Comparison of ENCODE assay signal across 9 cellular contexts in genomic region chr2:239227661-239228371, GRCh38.
DNase-seq lines count a peak whose midpoint lies in the region; TF ChIP-seq lines count a peak whose summit lies in the region.
"Had no signal": no experiment of that assay in that cellular context is flagged by ENCODE, and none has a peak within 500 bp of the region (broad histone marks: within the 10 kb centered on the region; RNA-seq: fewer than 3 reads in every experiment).

No MANE protein-coding gene starts in this region.

- H3K9me3 Mint-ChIP-seq in type B pancreatic cell, result no peaks in the 10 kb centered on the region

- peaks cover 54% of the 10 kb centered on the region for H3K4me1 Mint-ChIP-seq in type B pancreatic cell (ENCODE audit: unreplicated experiment)

- H3K4me3 Mint-ChIP-seq in type B pancreatic cell, result no peak overlapping the region

- DNase-seq in ELR (ENCODE audit: low read depth) (peak; percentile 14), SJCRH30 (peak; percentile 97 to 98), fibroblast of villous mesenchyme (ENCODE audit: low read depth) (peak; percentile 45), spleen (peak; percentile 75), mucosa of gallbladder (ENCODE audit: low spot score) (no peak), RKO (ENCODE audit: low spot score) (no peak), type B pancreatic cell (ENCODE audit: extremely low spot score, unreplicated experiment) (no peak)
- DNase-seq in activated CD4-positive, alpha-beta T cell treated with anti-CD3 and anti-CD28 coated beads for 4 hours, result no peak
- DNase-seq: SHP77 had no signal

- H3K27ac ChIP-seq in SJCRH30 (peak overlapping the region; percentile 88), spleen (peak overlapping the region in 4 of 8 donors; percentile 20 to 93 (median 84))

- no peak overlapping the region for H3K27ac Mint-ChIP-seq in type B pancreatic cell

- 67 to 77% (median 72%) methylated on average over 13 to 14 of the region's 14 CpGs for WGBS in spleen, 5 donors

- intact Hi-C loops in spleen (cut with DNase I; ENCODE audit: low total_unique reads), result no loop called here

- no peak for TF ChIP-seq POLR2A in spleen (IDR thresholded peaks at IDR 0.05)

- no peaks in the 10 kb centered on the region for H3K27me3 ChIP-seq in SJCRH30
- no peaks in the 10 kb centered on the region for H3K27me3 ChIP-seq in spleen (replicated peaks in 1 of 7)

- H3K9me3 ChIP-seq in SJCRH30 (replicated peaks) (no peaks in the 10 kb centered on the region), spleen (no peaks in the 10 kb centered on the region)

- no peaks in the 10 kb centered on the region for H3K27me3 Mint-ChIP-seq in type B pancreatic cell

- H3K4me3 ChIP-seq in SJCRH30 (peak overlapping the region; percentile 39), fibroblast of villous mesenchyme (ENCODE audit: low read depth, low read length) (no peak overlapping the region), spleen (no peak overlapping the region)

- H3K4me1 ChIP-seq in SJCRH30 (peaks cover 48% of the 10 kb centered on the region), spleen (peaks cover 26 to 95% (median 68%) of the 10 kb centered on the region in 6 donors)

- no peaks in the 10 kb centered on the region for H3K36me3 Mint-ChIP-seq in type B pancreatic cell

- H3K36me3 ChIP-seq in SJCRH30 (no peaks in the 10 kb centered on the region), spleen (peaks cover 0 to 8% (median 0%) of the 10 kb centered on the region in 6 donors)

- no peak for TF ChIP-seq CTCF in fibroblast of villous mesenchyme (IDR thresholded peaks at IDR 0.05; ENCODE audit: insufficient read depth, low read depth, low read length)
- TF ChIP-seq CTCF in spleen (IDR thresholded peaks at IDR 0.05 in 8 of 11, conservative IDR thresholded peaks at IDR 0.05 in 3 of 11), result no peak
- TF ChIP-seq CTCF in type B pancreatic cell (conservative IDR thresholded peaks at IDR 0.05), result no peak

Comparison
In these comparisons a context has a peak if more than half of its experiments do, and no peak if none do; other contexts are left out.
1. DNase-seq: peak in ELR (single experiment), SJCRH30 (2 of 2), fibroblast of villous mesenchyme (single experiment) and spleen (single experiment); none in activated CD4-positive, alpha-beta T cell treated with anti-CD3 and anti-CD28 coated beads for 4 hours (0 of 2), mucosa of gallbladder (single experiment), RKO (single experiment) and type B pancreatic cell (single experiment).